ENCODE assay signal across 9 cellular contexts in genomic region chr5:150544606-150545219, GRCh38. TPM values are rescaled to one million over a fixed set of nuclear protein-coding genes. Genes with fewer than 3 reads are reported as not detected.
DNase-seq lines count a peak whose midpoint lies in the region; ATAC-seq and TF ChIP-seq lines count a peak whose summit lies in the region.
"Had no signal": no experiment of that assay in that cellular context is flagged by ENCODE, and none has a peak within 500 bp of the region (broad histone marks: within the 10 kb centered on the region; RNA-seq: fewer than 3 reads in every experiment).

No MANE protein-coding gene starts in this region.

- BruUV-seq in Caco-2 (replicated peaks; lab: Mats Ljungman, UMichigan): no TSS peak

- peak overlapping the region; percentile 45 for H3K27ac Mint-ChIP-seq in Caco-2 (ENCODE audit: unreplicated experiment)
- no peak overlapping the region for H3K27ac Mint-ChIP-seq in activated naive CD4-positive, alpha-beta T cell treated with anti-CD3 and anti-CD28 coated beads for 36 hours
- H3K27ac Mint-ChIP-seq: activated naive CD8-positive, alpha-beta T cell had no signal

- H3K27ac ChIP-seq in SJSA1 (no peak overlapping the region), prostate gland (no peak overlapping the region)

- H3K4me1 Mint-ChIP-seq in Caco-2 (ENCODE audit: low read depth, unreplicated experiment): peaks cover 25% of the 10 kb centered on the region
- H3K4me1 Mint-ChIP-seq in activated naive CD4-positive, alpha-beta T cell treated with anti-CD3 and anti-CD28 coated beads for 36 hours (ENCODE audit: low read depth): no peaks in the 10 kb centered on the region

- H3K27me3 ChIP-seq in Caco-2 (replicated peaks; ENCODE audit: control insufficient read depth, insufficient read depth, low read length) (no peaks in the 10 kb centered on the region), SJSA1 (replicated peaks) (no peaks in the 10 kb centered on the region), prostate gland (replicated peaks; ENCODE audit: insufficient read depth) (no peaks in the 10 kb centered on the region)

- TF ChIP-seq CTCF in Caco-2 (IDR thresholded peaks at IDR 0.05; ENCODE audit: insufficient read depth in 1 of 2, low read depth in 1 of 2, low read length in 1 of 2, severe bottlenecking in 1 of 2, unreplicated experiment in 1 of 2) (peak; percentile 76 to 81), prostate gland (IDR thresholded peaks at IDR 0.05) (peak; percentile 30 to 88 (median 63))

- no peaks in the 10 kb centered on the region for H3K9me3 Mint-ChIP-seq in Caco-2 (ENCODE audit: unreplicated experiment)
- H3K9me3 Mint-ChIP-seq in activated naive CD4-positive, alpha-beta T cell treated with anti-CD3 and anti-CD28 coated beads for 36 hours: no peaks in the 10 kb centered on the region

- H3K9me3 ChIP-seq in Caco-2 (no peaks in the 10 kb centered on the region), SJSA1 (replicated peaks) (no peaks in the 10 kb centered on the region), prostate gland (no peaks in the 10 kb centered on the region)

- H3K4me3 ChIP-seq in Caco-2 (ENCODE audit: low read depth, low read length): no peak overlapping the region
- H3K4me3 ChIP-seq in SJSA1: no peak overlapping the region
- H3K4me3 ChIP-seq in prostate gland: no peak overlapping the region

- no peak overlapping the region for H3K4me3 Mint-ChIP-seq in Caco-2 (ENCODE audit: unreplicated experiment)
- H3K4me3 Mint-ChIP-seq in activated naive CD4-positive, alpha-beta T cell treated with anti-CD3 and anti-CD28 coated beads for 36 hours: no peak overlapping the region
- H3K4me3 Mint-ChIP-seq: activated naive CD8-positive, alpha-beta T cell had no signal

- CTCF ChIA-PET in Caco-2 (lab: Charles Lee): interaction anchor here (0.9 to 1.6 kb wide), 5 partner anchors 16 to 156 kb away, joined by 3 to 4 read pairs (median 3); partner anchors contain the start of gene RBM22
- CTCF ChIA-PET in activated naive CD4-positive, alpha-beta T cell treated with anti-CD3 and anti-CD28 coated beads for 36 hours (lab: Charles Lee): interaction anchor here (0.5 to 4.7 kb wide), 7 partner anchors 32 to 238 kb away, joined by 3 to 42 read pairs (median 3); no protein-coding TSS in a partner anchor

- intact Hi-C loops in Caco-2 (cut with micrococcal nuclease; ENCODE audit: unreplicated experiment): no loop called here
- intact Hi-C loops in activated naive CD4-positive, alpha-beta T cell treated with anti-CD3 and anti-CD28 coated beads for 36 hours (cut with micrococcal nuclease): loop anchor here (1.0 kb wide), 1 partner anchor 85 kb away; no protein-coding TSS in a partner anchor
- intact Hi-C loops in head of caudate nucleus (cut with DNase I): loop anchor here (5.0 kb wide), 1 partner anchor 87 kb away; no protein-coding TSS in a partner anchor
- intact Hi-C loops in prostate gland (cut with DNase I): loop anchor here (5.0 kb wide), 1 partner anchor 82 kb away; no protein-coding TSS in a partner anchor

- H3K4me1 ChIP-seq in Caco-2 (peaks cover 34% of the 10 kb centered on the region), SJSA1 (replicated peaks) (peaks cover 44% of the 10 kb centered on the region), prostate gland (replicated peaks) (peaks cover 4% of the 10 kb centered on the region)

- POLR2A ChIA-PET in Caco-2 (lab: Charles Lee): no interaction called here

- DNase-seq in Caco-2: peak; percentile 68 to 77
- peak; percentile 77 to 90 for DNase-seq in SJSA1 (ENCODE audit: low read depth in 1 of 2, low spot score in 2 of 2)
- peak; percentile 81 for DNase-seq in activated naive CD4-positive, alpha-beta T cell treated with anti-CD3 and anti-CD28 coated beads for 36 hours
- peak; percentile 61 to 91 (median 80) for DNase-seq in head of caudate nucleus
- DNase-seq in prostate gland (ENCODE audit: low spot score): peak; percentile 56
- DNase-seq in NCI-H2107 (lab: John Stamatoyannopoulos, UW): no peak

- ATAC-seq in GM19452 (IDR thresholded peaks at IDR 0.05; ENCODE audit: unreplicated experiment): peak; percentile 96
- ATAC-seq in HG03565 (IDR thresholded peaks at IDR 0.05; ENCODE audit: unreplicated experiment): peak; percentile 92

- peaks cover 21% of the 10 kb centered on the region for H3K36me3 ChIP-seq in Caco-2 (ENCODE audit: control insufficient read depth, insufficient read depth, low read length)
- H3K36me3 ChIP-seq in SJSA1: peaks cover 95% of the 10 kb centered on the region
- H3K36me3 ChIP-seq in prostate gland: peaks cover 5 to 19% of the 10 kb centered on the region in 2 donors

- WGBS in prostate gland: 36% methylated on average over 8 of the region's 8 CpGs

- H3K27me3 Mint-ChIP-seq in Caco-2 (ENCODE audit: insufficient read depth, unreplicated experiment): no peaks in the 10 kb centered on the region
- H3K27me3 Mint-ChIP-seq in activated naive CD4-positive, alpha-beta T cell treated with anti-CD3 and anti-CD28 coated beads for 36 hours (ENCODE audit: low read depth): no peaks in the 10 kb centered on the region
- H3K27me3 Mint-ChIP-seq: activated naive CD8-positive, alpha-beta T cell had no signal

- H3K36me3 Mint-ChIP-seq in Caco-2 (ENCODE audit: insufficient read depth, unreplicated experiment): peaks cover 88% of the 10 kb centered on the region
- peaks cover 2% of the 10 kb centered on the region for H3K36me3 Mint-ChIP-seq in activated naive CD4-positive, alpha-beta T cell treated with anti-CD3 and anti-CD28 coated beads for 36 hours (ENCODE audit: low read depth)
- H3K36me3 Mint-ChIP-seq: activated naive CD8-positive, alpha-beta T cell had no signal

- no peak for TF ChIP-seq POLR2A in prostate gland (IDR thresholded peaks at IDR 0.05)

RNA-seq across cellular contexts. Expression of gene NDST1, which starts 36.8 kb away (rescaled TPM):
- 106 and 110 TPM in 2 replicates for total RNA-seq in Caco-2 (2022)
- total RNA-seq in SJSA1 (2014; rRNA removed; shearing (Covaris generic)): 65.0 and 87.8 TPM in 2 replicates
- total RNA-seq in activated naive CD4-positive, alpha-beta T cell treated with anti-CD3 and anti-CD28 coated beads for 36 hours: 1 to 10 TPM; 2.4 to 3.3 TPM
- total RNA-seq in prostate gland: 100 to 1,000 TPM in 1 of 2 donors, 10 to 100 TPM in 1; 65.8 to 175 TPM

Comparison
In these comparisons a context has a peak if more than half of its experiments do, and no peak if none do; other contexts are left out.
1. RNA of gene NDST1, which starts 36.8 kb away (total RNA-seq): 65.8 to 175 TPM in prostate gland, 106 to 110 TPM in Caco-2 and 65.0 to 87.8 TPM in SJSA1; 2.4 to 3.3 TPM in activated naive CD4-positive, alpha-beta T cell treated with anti-CD3 and anti-CD28 coated beads for 36 hours; every median in the first group is over 10 times any median in the second.